1 cellular context compared by ENCODE assay signal in genomic region chr1:110151175-110151715, GRCh38.
TF ChIP-seq lines count a peak whose summit lies in the region.

No MANE protein-coding gene starts in this region.

TF ChIP-seq in GM23338, 12 proteins besides CTCF, POLR2A, EP300 and RAD21 (continued from another document):
- TF ChIP-seq ZNF462 (CRISPR knock-in tag; IDR thresholded peaks at IDR 0.05) (no peak), ZNF114 (CRISPR knock-in tag; IDR thresholded peaks at IDR 0.05) (no peak), STAT1 (IDR thresholded peaks at IDR 0.05; ENCODE audit: unreplicated experiment) (no peak), ETS1 (IDR thresholded peaks at IDR 0.05) (no peak)
- TF ChIP-seq, protein P1, sequence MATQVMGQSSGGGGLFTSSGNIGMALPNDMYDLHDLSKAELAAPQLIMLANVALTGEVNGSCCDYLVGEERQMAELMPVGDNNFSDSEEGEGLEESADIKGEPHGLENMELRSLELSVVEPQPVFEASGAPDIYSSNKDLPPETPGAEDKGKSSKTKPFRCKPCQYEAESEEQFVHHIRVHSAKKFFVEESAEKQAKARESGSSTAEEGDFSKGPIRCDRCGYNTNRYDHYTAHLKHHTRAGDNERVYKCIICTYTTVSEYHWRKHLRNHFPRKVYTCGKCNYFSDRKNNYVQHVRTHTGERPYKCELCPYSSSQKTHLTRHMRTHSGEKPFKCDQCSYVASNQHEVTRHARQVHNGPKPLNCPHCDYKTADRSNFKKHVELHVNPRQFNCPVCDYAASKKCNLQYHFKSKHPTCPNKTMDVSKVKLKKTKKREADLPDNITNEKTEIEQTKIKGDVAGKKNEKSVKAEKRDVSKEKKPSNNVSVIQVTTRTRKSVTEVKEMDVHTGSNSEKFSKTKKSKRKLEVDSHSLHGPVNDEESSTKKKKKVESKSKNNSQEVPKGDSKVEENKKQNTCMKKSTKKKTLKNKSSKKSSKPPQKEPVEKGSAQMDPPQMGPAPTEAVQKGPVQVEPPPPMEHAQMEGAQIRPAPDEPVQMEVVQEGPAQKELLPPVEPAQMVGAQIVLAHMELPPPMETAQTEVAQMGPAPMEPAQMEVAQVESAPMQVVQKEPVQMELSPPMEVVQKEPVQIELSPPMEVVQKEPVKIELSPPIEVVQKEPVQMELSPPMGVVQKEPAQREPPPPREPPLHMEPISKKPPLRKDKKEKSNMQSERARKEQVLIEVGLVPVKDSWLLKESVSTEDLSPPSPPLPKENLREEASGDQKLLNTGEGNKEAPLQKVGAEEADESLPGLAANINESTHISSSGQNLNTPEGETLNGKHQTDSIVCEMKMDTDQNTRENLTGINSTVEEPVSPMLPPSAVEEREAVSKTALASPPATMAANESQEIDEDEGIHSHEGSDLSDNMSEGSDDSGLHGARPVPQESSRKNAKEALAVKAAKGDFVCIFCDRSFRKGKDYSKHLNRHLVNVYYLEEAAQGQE (IDR thresholded peaks at IDR 0.05; ENCODE audit: unreplicated experiment), result no peak
